31 cellular contexts compared by ENCODE assay signal in genomic region chr17:72169823-72170222, GRCh38. TPM values are rescaled to one million over a fixed set of nuclear protein-coding genes. Genes with fewer than 3 reads are reported as not detected.
"Had no signal": no experiment of that assay in that cellular context is flagged by ENCODE, and none has a peak within 500 bp of the region (broad histone marks: within the 10 kb centered on the region; RNA-seq: fewer than 3 reads in every experiment).

No MANE protein-coding gene starts in this region.

- H3K4me3 ChIP-seq: colonic mucosa, gastrocnemius medialis, hepatocyte, left lung, mucosa of descending colon, right lobe of liver, stomach, thyroid gland had no signal

- ATAC-seq: esophagus mucosa; gastrocnemius medialis; left cardiac atrium; left lung; mucosa of descending colon; natural killer cell treated with Interleukin-12 subunit alpha and Interleukin-12 subunit beta and Interleukin-15 and Interleukin-18, amount 100 ng/mL, for 72 hours; right lobe of liver had no signal

- H3K4me1 Mint-ChIP-seq: naive B cell had no signal

- H3K36me3 ChIP-seq: colonic mucosa, gastrocnemius medialis, left lung, neutrophil, right lobe of liver, stomach, thyroid gland had no signal

- H3K9me3 Mint-ChIP-seq: dendritic cell treated with granulocyte-macrophage colony-stimulating factor and Interleukin-4, amounts not matched to agents 40 ng/mL and 50 ng/mL, for 4 days; endodermal cell; mesothelial cell of epicardium; neural crest cell had no signal

- H3K36me3 Mint-ChIP-seq: mesothelial cell of epicardium; naive B cell; natural killer cell treated with Interleukin-12 subunit alpha and Interleukin-12 subunit beta and Interleukin-15 and Interleukin-18, amount 100 ng/mL, for 72 hours had no signal

- H3K4me3 Mint-ChIP-seq: dendritic cell treated with granulocyte-macrophage colony-stimulating factor and Interleukin-4, amounts not matched to agents 40 ng/mL and 50 ng/mL, for 4 days; endodermal cell; mesothelial cell of epicardium; naive B cell; natural killer cell treated with Interleukin-12 subunit alpha and Interleukin-12 subunit beta and Interleukin-15 and Interleukin-18, amount 100 ng/mL, for 72 hours; neural crest cell had no signal

- H3K9me3 ChIP-seq: colonic mucosa, gastrocnemius medialis, left lung, mucosa of descending colon, neutrophil, right lobe of liver, stomach, thyroid gland had no signal

- H3K4me1 ChIP-seq: colonic mucosa, gastrocnemius medialis, left lung, parathyroid adenoma had no signal

- H3K27me3 Mint-ChIP-seq: dendritic cell treated with granulocyte-macrophage colony-stimulating factor and Interleukin-4, amounts not matched to agents 40 ng/mL and 50 ng/mL, for 4 days had no signal

- H3K27ac ChIP-seq: colonic mucosa, epithelial cell of prostate, gastrocnemius medialis, hepatocyte, left lung, neutrophil, parathyroid adenoma, right lobe of liver, stomach, thyroid gland had no signal

- H3K27ac Mint-ChIP-seq: dendritic cell treated with granulocyte-macrophage colony-stimulating factor and Interleukin-4, amounts not matched to agents 40 ng/mL and 50 ng/mL, for 4 days; endodermal cell; mesothelial cell of epicardium; naive B cell; natural killer cell treated with Interleukin-12 subunit alpha and Interleukin-12 subunit beta and Interleukin-15 and Interleukin-18, amount 100 ng/mL, for 72 hours; progenitor cell of endocrine pancreas had no signal

- FAIRE-seq: islet of Langerhans, small intestine had no signal

- DNase-seq: colonic mucosa; effector CD8-positive, alpha-beta T cell; endodermal cell; foreskin fibroblast; gastrocnemius medialis; head of caudate nucleus; left cardiac atrium; left lung; mesenchymal stem cell; mucosa of descending colon; naive B cell; right lobe of liver; small intestine; stimulated activated CD4-positive, alpha-beta T cell treated with anti-CD3 and anti-CD28 coated beads, Interleukin-15, amount 100 ng/mL, for 24 hours; stimulated activated CD4-positive, alpha-beta T cell treated with anti-CD3 and anti-CD28 coated beads, Interleukin-2, amount 100 ng/mL, for 48 hours; stimulated activated naive CD4-positive, alpha-beta T cell; stomach; thyroid gland; trophoblast cell had no signal

- H3K27me3 ChIP-seq: colonic mucosa, gastrocnemius medialis, hepatocyte, neutrophil, right lobe of liver, thyroid gland had no signal

RNA-seq across cellular contexts. Expression of gene SOX9, which starts 49.0 kb away (rescaled TPM):
- total RNA-seq: lung microvascular endothelial cell; natural killer cell treated with Interleukin-12 subunit alpha and Interleukin-12 subunit beta and Interleukin-15 and Interleukin-18, amount 100 ng/mL, for 72 hours had no signal
